13 cellular contexts compared by ENCODE assay signal in the genomic region with DNA sequence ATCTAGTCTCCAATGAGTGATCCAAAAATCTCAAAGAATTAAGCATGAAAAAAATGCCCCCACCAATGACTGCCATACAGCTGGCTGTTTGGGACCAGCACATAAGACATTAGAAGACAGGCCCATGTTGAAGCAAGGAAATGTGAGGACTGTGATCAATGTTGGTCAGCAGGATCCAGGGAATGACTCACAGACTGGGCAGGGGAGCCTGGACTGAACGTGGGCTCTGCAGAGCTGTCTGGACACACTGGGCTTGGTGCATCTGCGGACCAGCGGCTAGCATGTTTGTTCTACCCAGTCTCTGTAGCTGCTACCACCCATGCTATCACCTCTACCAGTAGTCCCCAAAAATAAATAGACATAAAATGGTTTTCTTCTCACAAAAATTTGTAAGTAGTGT.
A peak's percentile ranks its signal among the peaks of the same experiment; 100 is the strongest.
DNase-seq lines count a peak whose midpoint lies in the region; ATAC-seq and TF ChIP-seq lines count a peak whose summit lies in the region.
"Had no signal": no experiment of that assay in that cellular context is flagged by ENCODE, and none has a peak within 500 bp of the region (broad histone marks: within the 10 kb centered on the region; RNA-seq: fewer than 3 reads in every experiment).

No MANE protein-coding gene starts in this region.

- H3K9me3 ChIP-seq in left lung (no peaks in the 10 kb centered on the region), thoracic aorta (no peaks in the 10 kb centered on the region), BE2C (no peaks in the 10 kb centered on the region)
- H3K9me3 ChIP-seq: neutrophil, tibial artery had no signal

- intact Hi-C loops in left lung (cut with DNase I) = no loop called here

- H3K4me1 ChIP-seq in left lung = no peaks in the 10 kb centered on the region
- peaks cover 0 to 4% of the 10 kb centered on the region in 2 donors for H3K4me1 ChIP-seq in thoracic aorta (ENCODE audit: control insufficient read depth in 1 of 2, low read depth in 2 of 2)
- no peaks in the 10 kb centered on the region for H3K4me1 ChIP-seq in BE2C

- TF ChIP-seq EP300 in Ishikawa (IDR thresholded peaks at IDR 0.05; ENCODE audit: borderline replicate concordance) = no peak

- DNase-seq in dermis microvascular lymphatic vessel endothelial cell (ENCODE audit: low read depth in 2 of 2) (peak; percentile 7 to 90), left lung (no peak), thoracic aorta (ENCODE audit: low spot score) (no peak), NCI-H510A (lab: John Stamatoyannopoulos, UW) (no peak), BE2C (no peak), NCI-H82 treated with DMSO at 0.1 percent for 48 hours (lab: John Stamatoyannopoulos, UW; ENCODE audit: unreplicated experiment) (no peak)
- DNase-seq: activated B cell treated with CpG ODN at 0.5 μM for 24 hours, DMS53, NCI-H187, tibial artery had no signal

- H3K4me3 ChIP-seq in left lung (no peak overlapping the region), thoracic aorta (no peak overlapping the region), BE2C (ENCODE audit: low read depth, low read length) (no peak overlapping the region)
- H3K4me3 ChIP-seq: tibial artery had no signal

- no peak; the same call in 1 of the 2 replicates for TF ChIP-seq RAD21 in Ishikawa (IDR thresholded peaks at IDR 0.05; ENCODE audit: low read depth)

- TF ChIP-seq CTCF in left lung (IDR thresholded peaks at IDR 0.05) (no peak), thoracic aorta (IDR thresholded peaks at IDR 0.05) (no peak), BE2C (IDR thresholded peaks at IDR 0.05; ENCODE audit: low read depth, low read length) (no peak)

- ATAC-seq in left lung (peak; percentile 70), thoracic aorta (ENCODE audit: insufficient number of reproducible peaks, low FRiP score, low read depth) (peak; percentile 61), GM21723 (IDR thresholded peaks at IDR 0.05; ENCODE audit: unreplicated experiment) (no peak)

- H3K27me3 ChIP-seq in left lung (no peaks in the 10 kb centered on the region), thoracic aorta (replicated peaks; ENCODE audit: insufficient read depth) (no peaks in the 10 kb centered on the region), BE2C (no peaks in the 10 kb centered on the region)
- H3K27me3 ChIP-seq: neutrophil, tibial artery had no signal

- H3K36me3 ChIP-seq in left lung (no peaks in the 10 kb centered on the region), thoracic aorta (no peaks in the 10 kb centered on the region), BE2C (no peaks in the 10 kb centered on the region)
- H3K36me3 ChIP-seq: neutrophil, tibial artery had no signal

- H3K27ac ChIP-seq in left lung (no peak overlapping the region), thoracic aorta (peak overlapping the region in 1 of 2 donors; percentile 27)
- H3K27ac ChIP-seq: neutrophil had no signal

TF ChIP-seq in Ishikawa, 13 proteins besides CTCF, POLR2A, EP300 and RAD21:
- no peak for TF ChIP-seq TCF12 (IDR thresholded peaks at IDR 0.05; ENCODE audit: low read depth)
- no peak; the same call in 1 of the 2 replicates for TF ChIP-seq NFIC (IDR thresholded peaks at IDR 0.05)
- TF ChIP-seq MAX (IDR thresholded peaks at IDR 0.05) = peak; percentile 45
- peak; percentile 50 for TF ChIP-seq TEAD4 (IDR thresholded peaks at IDR 0.05)

Comparison
In these comparisons a context has a peak if more than half of its experiments do, and no peak if none do; other contexts are left out.
1. DNase-seq: peak in dermis microvascular lymphatic vessel endothelial cell (2 of 2); none in left lung (0 of 2), thoracic aorta (single experiment), NCI-H510A (single experiment), BE2C (single experiment) and NCI-H82 treated with DMSO at 0.1 percent for 48 hours (single experiment).